Comparison of ENCODE assay signal across 7 cellular contexts in the genomic region with DNA sequence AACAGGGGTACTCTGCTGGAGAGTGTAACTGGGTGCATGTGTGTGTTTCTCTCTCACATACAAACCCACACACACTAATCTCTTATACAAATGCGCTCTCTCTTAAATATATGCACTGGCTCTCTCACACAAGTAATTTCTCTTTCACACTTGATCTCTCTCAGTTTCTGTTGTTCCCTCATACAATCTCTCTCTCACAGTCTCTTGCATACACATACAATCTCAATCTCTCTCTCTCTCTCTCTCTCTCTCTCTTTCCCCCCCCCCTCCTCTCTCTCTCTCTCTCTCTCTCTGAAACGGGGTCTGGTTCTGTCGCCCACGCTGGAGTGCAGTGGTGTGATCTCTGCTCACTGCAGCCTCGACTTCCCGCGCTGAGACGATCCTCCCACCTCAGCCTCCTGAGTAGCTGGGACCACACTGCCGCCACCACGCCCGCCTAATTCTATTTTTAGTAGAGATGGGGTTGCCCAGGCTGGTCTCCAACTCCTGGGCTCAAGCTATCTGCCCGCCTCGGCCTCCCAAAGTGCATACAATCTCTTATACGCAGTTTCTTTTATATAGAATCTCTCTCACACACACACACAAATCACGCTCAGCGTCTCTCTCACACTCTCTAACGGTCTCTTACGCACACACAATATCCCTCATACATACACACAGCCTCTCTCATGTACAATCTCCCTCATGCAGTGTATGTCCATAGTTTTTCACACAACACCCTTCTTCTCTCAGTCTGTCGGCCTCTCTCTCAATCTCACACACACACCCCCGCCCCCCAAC. TPM values are rescaled to one million over a fixed set of nuclear protein-coding genes. Genes with fewer than 3 reads are reported as not detected.
A peak's percentile ranks its signal among the peaks of the same experiment; 100 is the strongest.
DNase-seq lines count a peak whose midpoint lies in the region; ATAC-seq and TF ChIP-seq lines count a peak whose summit lies in the region.

No MANE protein-coding gene starts in this region.

- H3K36me3 ChIP-seq in iPS-18a (ENCODE audit: control insufficient read depth, low read depth, low read length): no peaks in the 10 kb centered on the region

- 61 to 70% methylated on average over 19 to 20 of the region's 20 CpGs for WGBS in lower leg skin, 2 donors

- TF ChIP-seq POLR2A in lower leg skin (IDR thresholded peaks at IDR 0.05): no peak

- H3K9ac ChIP-seq in iPS-18a (ENCODE audit: low read length): no peak overlapping the region

- peak overlapping the region; percentile 75 for H3K4me3 Mint-ChIP-seq in activated CD8-positive, alpha-beta T cell treated with anti-CD3 and anti-CD28 coated beads, Interleukin-2, amount 10 ng/mL, durations not matched to agents 7 days and 5 days
- H3K4me3 Mint-ChIP-seq in stimulated activated naive CD8-positive, alpha-beta T cell treated with anti-CD3 and anti-CD28 coated beads, Interleukin-15, amount 100 ng/mL, for 72 hours: peak overlapping the region; percentile 67 to 71

- H3K4me1 Mint-ChIP-seq in activated CD8-positive, alpha-beta T cell treated with anti-CD3 and anti-CD28 coated beads, Interleukin-2, amount 10 ng/mL, durations not matched to agents 7 days and 5 days (ENCODE audit: low read depth): peaks cover 33% of the 10 kb centered on the region
- peaks cover 53% of the 10 kb centered on the region for H3K4me1 Mint-ChIP-seq in stimulated activated naive CD8-positive, alpha-beta T cell treated with anti-CD3 and anti-CD28 coated beads, Interleukin-15, amount 100 ng/mL, for 72 hours

- H3K36me3 Mint-ChIP-seq in activated CD8-positive, alpha-beta T cell treated with anti-CD3 and anti-CD28 coated beads, Interleukin-2, amount 10 ng/mL, durations not matched to agents 7 days and 5 days (ENCODE audit: low read depth): no peaks in the 10 kb centered on the region

- H3K4me3 ChIP-seq in HL-60 (replicated peaks; ENCODE audit: insufficient read depth, low read length): peak overlapping the region; percentile 86
- H3K4me3 ChIP-seq in iPS-18a (ENCODE audit: low read length): peak overlapping the region; percentile 75
- no peak overlapping the region for H3K4me3 ChIP-seq in lower leg skin (ENCODE audit: low read depth, poor library complexity, severe bottlenecking)

- POLR2A ChIA-PET in activated CD8-positive, alpha-beta T cell treated with anti-CD3 and anti-CD28 coated beads, Interleukin-2, amount 10 ng/mL, durations not matched to agents 7 days and 5 days (lab: Charles Lee): interaction anchor here (0.7 kb wide), 1 partner anchor 38 kb away, joined by 5 read pairs; no protein-coding TSS in a partner anchor

- TF ChIP-seq CTCF in HL-60 (IDR thresholded peaks at IDR 0.05; ENCODE audit: insufficient read depth, low read length) (no peak), lower leg skin (IDR thresholded peaks at IDR 0.05) (no peak)

- H3K27ac Mint-ChIP-seq in activated CD8-positive, alpha-beta T cell treated with anti-CD3 and anti-CD28 coated beads, Interleukin-2, amount 10 ng/mL, durations not matched to agents 7 days and 5 days: peak overlapping the region; percentile 47
- H3K27ac Mint-ChIP-seq in stimulated activated naive CD8-positive, alpha-beta T cell treated with anti-CD3 and anti-CD28 coated beads, Interleukin-15, amount 100 ng/mL, for 72 hours: peak overlapping the region in 1 of 2 donors; percentile 2

- no peaks in the 10 kb centered on the region for H3K27me3 Mint-ChIP-seq in activated CD8-positive, alpha-beta T cell treated with anti-CD3 and anti-CD28 coated beads, Interleukin-2, amount 10 ng/mL, durations not matched to agents 7 days and 5 days (ENCODE audit: low read depth)
- no peaks in the 10 kb centered on the region for H3K27me3 Mint-ChIP-seq in stimulated activated naive CD8-positive, alpha-beta T cell treated with anti-CD3 and anti-CD28 coated beads, Interleukin-15, amount 100 ng/mL, for 72 hours

- H3K9me3 ChIP-seq in iPS-18a (ENCODE audit: control insufficient read depth, low read depth, low read length): no peaks in the 10 kb centered on the region

- intact Hi-C loops in lower leg skin (cut with DNase I; ENCODE audit: low total_unique reads): no loop called here

- no peak overlapping the region for H3K27ac ChIP-seq in HL-60 (replicated peaks)
- no peak overlapping the region for H3K27ac ChIP-seq in iPS-18a (ENCODE audit: low read length)

- no peak for ATAC-seq in activated CD8-positive, alpha-beta T cell treated with anti-CD3 and anti-CD28 coated beads, Interleukin-2, amount 10 ng/mL, durations not matched to agents 7 days and 5 days
- no peak for ATAC-seq in stimulated activated naive CD8-positive, alpha-beta T cell treated with anti-CD3 and anti-CD28 coated beads, Interleukin-15, amount 100 ng/mL, for 72 hours
- ATAC-seq in HG03045 (IDR thresholded peaks at IDR 0.05; ENCODE audit: unreplicated experiment) (no peak), HG03565 (IDR thresholded peaks at IDR 0.05; ENCODE audit: unreplicated experiment) (no peak)

- H3K9me3 Mint-ChIP-seq in activated CD8-positive, alpha-beta T cell treated with anti-CD3 and anti-CD28 coated beads, Interleukin-2, amount 10 ng/mL, durations not matched to agents 7 days and 5 days (ENCODE audit: insufficient read depth): no peaks in the 10 kb centered on the region
- H3K9me3 Mint-ChIP-seq in stimulated activated naive CD8-positive, alpha-beta T cell treated with anti-CD3 and anti-CD28 coated beads, Interleukin-15, amount 100 ng/mL, for 72 hours: no peaks in the 10 kb centered on the region

- H3K4me1 ChIP-seq in iPS-18a (ENCODE audit: control insufficient read depth, low read depth, low read length): peaks cover 3% of the 10 kb centered on the region

- DNase-seq in HL-60 (ENCODE audit: low read depth in 1 of 2, low spot score in 1 of 2) (no peak), lower leg skin (ENCODE audit: low spot score in 2 of 2) (no peak)
- no peak for DNase-seq in activated CD8-positive, alpha-beta T cell treated with anti-CD3 and anti-CD28 coated beads, Interleukin-2, amount 10 ng/mL, durations not matched to agents 7 days and 5 days
- no peak for DNase-seq in stimulated activated naive CD8-positive, alpha-beta T cell treated with anti-CD3 and anti-CD28 coated beads, Interleukin-15, amount 100 ng/mL, for 72 hours

- CTCF ChIA-PET in activated CD8-positive, alpha-beta T cell treated with anti-CD3 and anti-CD28 coated beads, Interleukin-2, amount 10 ng/mL, durations not matched to agents 7 days and 5 days (lab: Charles Lee): interaction anchor here (0.6 kb wide), 1 partner anchor 111 kb away, joined by 3 read pairs; no protein-coding TSS in a partner anchor

- no peaks in the 10 kb centered on the region for H3K27me3 ChIP-seq in HL-60 (ENCODE audit: insufficient read depth, poor library complexity, severe bottlenecking)
- H3K27me3 ChIP-seq in iPS-18a (ENCODE audit: control insufficient read depth, insufficient read depth, low read length): peaks cover 24% of the 10 kb centered on the region

RNA-seq across cellular contexts. Expression of gene FAM241A, which starts 0.5 kb away (rescaled TPM):
- 1 to 10 TPM; 1.2 to 1.3 TPM for total RNA-seq in activated CD8-positive, alpha-beta T cell treated with anti-CD3 and anti-CD28 coated beads, Interleukin-2, amount 10 ng/mL, durations not matched to agents 7 days and 5 days
- total RNA-seq in lower leg skin: 1 to 10 TPM; 4.0 to 5.6 (median 4.6) TPM
